Comparison of ENCODE assay signal across 1 cellular context in genomic region chr6:81606965-81607381, GRCh38.
TF ChIP-seq lines count a peak whose summit lies in the region.

No MANE protein-coding gene starts in this region.

TF ChIP-seq in SK-N-SH, 30 proteins besides CTCF, POLR2A, EP300 and RAD21:
- TF ChIP-seq, protein P1, sequence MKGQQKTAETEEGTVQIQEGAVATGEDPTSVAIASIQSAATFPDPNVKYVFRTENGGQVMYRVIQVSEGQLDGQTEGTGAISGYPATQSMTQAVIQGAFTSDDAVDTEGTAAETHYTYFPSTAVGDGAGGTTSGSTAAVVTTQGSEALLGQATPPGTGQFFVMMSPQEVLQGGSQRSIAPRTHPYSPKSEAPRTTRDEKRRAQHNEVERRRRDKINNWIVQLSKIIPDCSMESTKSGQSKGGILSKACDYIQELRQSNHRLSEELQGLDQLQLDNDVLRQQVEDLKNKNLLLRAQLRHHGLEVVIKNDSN (IDR thresholded peaks at IDR 0.05; ENCODE audit: borderline replicate concordance, low read depth): no peak
- TF ChIP-seq PBX3 (IDR thresholded peaks at IDR 0.05) (peak; percentile 60; the same call in 1 of the 2 replicates), RCOR1 (IDR thresholded peaks at IDR 0.05; ENCODE audit: low read length) (no peak), EZH2phosphoT487 (IDR thresholded peaks at IDR 0.05; ENCODE audit: borderline replicate concordance, low read depth) (no peak), POLR2AphosphoS5 (IDR thresholded peaks at IDR 0.05; ENCODE audit: low read depth, low read length) (no peak), RXRA (IDR thresholded peaks at IDR 0.05; ENCODE audit: borderline replicate concordance, low read depth) (peak; percentile 23; the same call in 1 of the 2 replicates), REST (IDR thresholded peaks at IDR 0.05; ENCODE audit: low read depth, low read length) (no peak), MXI1 (IDR thresholded peaks at IDR 0.05; ENCODE audit: low read depth, low read length) (no peak), FOSL2 (IDR thresholded peaks at IDR 0.05; ENCODE audit: borderline replicate concordance, low read depth) (peak; percentile 86), FOXJ3 (CRISPR knock-in tag; IDR thresholded peaks at IDR 0.05) (no peak), MAX (IDR thresholded peaks at IDR 0.05; ENCODE audit: low read depth) (no peak), RFX5 (IDR thresholded peaks at IDR 0.05; ENCODE audit: low read length) (no peak), NRF1 (IDR thresholded peaks at IDR 0.05; ENCODE audit: low read depth, low read length) (no peak), TAF1 (IDR thresholded peaks at IDR 0.05; ENCODE audit: borderline replicate concordance, low read depth, low read length) (no peak), YY1 (IDR thresholded peaks at IDR 0.05; ENCODE audit: low read depth) (no peak), CHD2 (IDR thresholded peaks at IDR 0.05; ENCODE audit: low read length, partially characterized antibody) (no peak), MEF2A (IDR thresholded peaks at IDR 0.05; ENCODE audit: borderline replicate concordance, low read depth) (peak; percentile 85), GABPA (IDR thresholded peaks at IDR 0.05; ENCODE audit: low read depth) (no peak), JUND (IDR thresholded peaks at IDR 0.05) (peak; percentile 85; the same call in 1 of the 2 replicates), TEAD4 (IDR thresholded peaks at IDR 0.05; ENCODE audit: borderline replicate concordance, insufficient read depth) (peak; percentile 75), GATA2 (CRISPR knock-in tag; IDR thresholded peaks at IDR 0.05) (no peak), FOXM1 (IDR thresholded peaks at IDR 0.05; ENCODE audit: low read depth) (0 out of 2 replicates have a peak, but pooled peaks have one; percentile 29), SMC3 (IDR thresholded peaks at IDR 0.05; ENCODE audit: low read depth, low read length) (no peak), IRF3 (IDR thresholded peaks at IDR 0.05; ENCODE audit: low read depth, low read length) (no peak), ZBTB33 (IDR thresholded peaks at IDR 0.05; ENCODE audit: borderline replicate concordance, low read depth) (no peak), SIN3A (IDR thresholded peaks at IDR 0.05; ENCODE audit: borderline replicate concordance, low read depth, low read length) (no peak), NFIC (IDR thresholded peaks at IDR 0.05; ENCODE audit: borderline replicate concordance) (peak; percentile 25; the same call in 1 of the 2 replicates), ELF1 (IDR thresholded peaks at IDR 0.05) (no peak), TCF12 (IDR thresholded peaks at IDR 0.05) (peak; percentile 78)
- TF ChIP-seq, protein P2, sequence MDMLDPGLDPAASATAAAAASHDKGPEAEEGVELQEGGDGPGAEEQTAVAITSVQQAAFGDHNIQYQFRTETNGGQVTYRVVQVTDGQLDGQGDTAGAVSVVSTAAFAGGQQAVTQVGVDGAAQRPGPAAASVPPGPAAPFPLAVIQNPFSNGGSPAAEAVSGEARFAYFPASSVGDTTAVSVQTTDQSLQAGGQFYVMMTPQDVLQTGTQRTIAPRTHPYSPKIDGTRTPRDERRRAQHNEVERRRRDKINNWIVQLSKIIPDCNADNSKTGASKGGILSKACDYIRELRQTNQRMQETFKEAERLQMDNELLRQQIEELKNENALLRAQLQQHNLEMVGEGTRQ (IDR thresholded peaks at IDR 0.05; ENCODE audit: borderline replicate concordance, low read depth, low read length): no peak
